In the genomic region with DNA sequence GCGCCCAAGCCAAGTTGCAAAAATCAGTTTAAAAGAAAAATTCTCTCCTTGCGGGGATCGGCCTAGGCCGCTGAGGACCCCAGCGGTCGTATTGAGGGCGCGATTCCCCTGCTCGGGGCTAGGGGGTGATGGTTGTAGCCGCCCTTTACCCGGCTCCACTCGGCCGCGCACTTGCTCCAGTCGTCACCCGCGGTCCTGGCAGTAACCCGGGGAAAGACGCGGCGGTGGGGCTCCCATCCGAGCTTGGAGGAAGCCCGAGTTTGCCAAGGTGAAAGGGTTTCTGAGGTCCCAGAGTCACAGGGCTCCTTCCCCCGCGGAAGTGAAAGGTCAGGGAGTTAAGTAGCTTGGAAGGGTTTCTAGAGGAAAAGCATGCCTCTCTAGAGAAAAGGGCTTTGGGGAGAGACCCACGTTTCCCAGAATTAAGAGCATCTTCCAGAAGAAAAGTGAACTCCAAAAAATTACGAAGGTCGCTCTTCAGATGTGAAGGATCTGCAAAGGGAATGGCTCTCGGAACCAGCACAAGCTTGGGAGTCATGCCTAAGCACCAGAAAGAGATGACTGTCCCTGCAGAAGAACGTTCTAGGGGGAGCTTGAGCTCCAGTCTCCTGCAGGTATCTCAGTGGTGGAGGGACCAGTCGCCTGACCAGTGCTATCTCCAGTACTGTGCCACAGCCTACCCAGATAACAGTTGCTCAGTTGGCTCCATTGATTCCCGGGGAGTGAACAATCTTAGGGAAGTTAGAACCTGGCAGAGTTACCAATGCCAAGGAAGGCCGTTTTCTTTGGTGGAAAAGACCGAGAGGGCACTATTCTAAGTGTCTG, we compare ENCODE assay signal across 8 cellular contexts. TPM values are rescaled to one million over a fixed set of nuclear protein-coding genes. Genes with fewer than 3 reads are reported as not detected.
DNase-seq lines count a peak whose midpoint lies in the region; ATAC-seq and TF ChIP-seq lines count a peak whose summit lies in the region.

No MANE protein-coding gene starts in this region.

- TF ChIP-seq EP300 in stomach (IDR thresholded peaks at IDR 0.05) = no peak

- CTCF ChIA-PET in activated CD4-positive, alpha-beta T cell treated with anti-CD3 and anti-CD28 coated beads, Interleukin-2, amount 10 ng/mL, durations not matched to agents 7 days and 5 days (lab: Charles Lee) = interaction anchor here (1.0 to 1.3 kb wide), 4 partner anchors 17 to 243 kb away, joined by 3 to 6 read pairs (median 4); a partner anchor contains a TSS

- peak overlapping the region; percentile 99 for H3K27ac Mint-ChIP-seq in activated CD4-positive, alpha-beta T cell treated with anti-CD3 and anti-CD28 coated beads, Interleukin-2, amount 10 ng/mL, durations not matched to agents 7 days and 5 days
- H3K27ac Mint-ChIP-seq in endodermal cell = peak overlapping the region; percentile 90

- H3K4me3 ChIP-seq in DND-41 (ENCODE audit: low read depth in 1 of 2, low read length in 2 of 2) (peak overlapping the region; percentile 48 to 59), endodermal cell (ENCODE audit: low read length) (peak overlapping the region; percentile 85), stomach (peak overlapping the region; percentile 69 to 86 (median 80))

- H3K4me1 ChIP-seq in DND-41 (ENCODE audit: insufficient read depth, low read length) (peaks cover 31% of the 10 kb centered on the region), endodermal cell (ENCODE audit: control insufficient read depth, insufficient read depth, low read length) (peaks cover 3% of the 10 kb centered on the region), stomach (peaks cover 22 to 40% (median 32%) of the 10 kb centered on the region in 4 donors)

- TF ChIP-seq CTCF in DND-41 (IDR thresholded peaks at IDR 0.05; ENCODE audit: borderline replicate concordance, extremely low read depth, low read length, poor library complexity, severe bottlenecking) (no peak), endodermal cell (conservative IDR thresholded peaks at IDR 0.05) (peak; percentile 52), stomach (IDR thresholded peaks at IDR 0.05) (no peak)

- H3K9me3 Mint-ChIP-seq in activated CD4-positive, alpha-beta T cell treated with anti-CD3 and anti-CD28 coated beads, Interleukin-2, amount 10 ng/mL, durations not matched to agents 7 days and 5 days = no peaks in the 10 kb centered on the region
- no peaks in the 10 kb centered on the region for H3K9me3 Mint-ChIP-seq in endodermal cell

- H2AFZ ChIP-seq in DND-41 (ENCODE audit: low read depth, low read length) = peak overlapping the region; percentile 86

- peak overlapping the region; percentile 73 for H3K4me2 ChIP-seq in DND-41 (ENCODE audit: insufficient read depth, low read length)

- peaks cover 13% of the 10 kb centered on the region for H3K79me2 ChIP-seq in DND-41 (ENCODE audit: insufficient read depth, low read length)

- peak; percentile 35 for DNase-seq in DND-41
- DNase-seq in KG1 (lab: John Stamatoyannopoulos, UW) = peak; percentile 43
- peak; percentile 40 for DNase-seq in activated CD4-positive, alpha-beta T cell treated with anti-CD3 and anti-CD28 coated beads, Interleukin-2, amount 10 ng/mL, durations not matched to agents 7 days and 5 days
- peak; percentile 61 for DNase-seq in endodermal cell
- peak; percentile 54 for DNase-seq in midbrain (lab: John Stamatoyannopoulos, UW)
- peak; percentile 37 for DNase-seq in stomach
- no peak for DNase-seq in NCI-H345 (lab: John Stamatoyannopoulos, UW)

- 13% methylated on average over 18 to 34 of the region's 34 CpGs for WGBS in endodermal cell (ENCODE audit: insufficient coverage in 1 of 2, insufficient read length in 1 of 2), 2 experiments
- WGBS in stomach, 5 donors = 2 to 4% (median 2%) methylated on average over 28 to 34 of the region's 34 CpGs

- peak overlapping the region; percentile 86 for H3K4me3 Mint-ChIP-seq in activated CD4-positive, alpha-beta T cell treated with anti-CD3 and anti-CD28 coated beads, Interleukin-2, amount 10 ng/mL, durations not matched to agents 7 days and 5 days
- peak overlapping the region; percentile 74 for H3K4me3 Mint-ChIP-seq in endodermal cell

- H3K27me3 Mint-ChIP-seq in activated CD4-positive, alpha-beta T cell treated with anti-CD3 and anti-CD28 coated beads, Interleukin-2, amount 10 ng/mL, durations not matched to agents 7 days and 5 days = no peaks in the 10 kb centered on the region
- H3K27me3 Mint-ChIP-seq in endodermal cell (ENCODE audit: insufficient read depth) = no peaks in the 10 kb centered on the region

- TF ChIP-seq POLR2A in stomach (IDR thresholded peaks at IDR 0.05) = no peak

- H3K9me3 ChIP-seq in DND-41 (ENCODE audit: insufficient read depth, low read length, severe bottlenecking) (no peaks in the 10 kb centered on the region), endodermal cell (ENCODE audit: control insufficient read depth, low read length) (no peaks in the 10 kb centered on the region), stomach (no peaks in the 10 kb centered on the region)

- no peaks in the 10 kb centered on the region for H4K20me1 ChIP-seq in DND-41 (ENCODE audit: insufficient read depth, low read length)

- peaks cover 41% of the 10 kb centered on the region for H3K36me3 Mint-ChIP-seq in activated CD4-positive, alpha-beta T cell treated with anti-CD3 and anti-CD28 coated beads, Interleukin-2, amount 10 ng/mL, durations not matched to agents 7 days and 5 days (ENCODE audit: low read depth)
- peaks cover 19% of the 10 kb centered on the region for H3K36me3 Mint-ChIP-seq in endodermal cell (ENCODE audit: low read depth)

- peaks cover 6% of the 10 kb centered on the region; the same call in 1 of the 2 replicates for H3K36me3 ChIP-seq in DND-41 (ENCODE audit: insufficient read depth, low read length)
- peaks cover 33% of the 10 kb centered on the region for H3K36me3 ChIP-seq in endodermal cell (ENCODE audit: control insufficient read depth, insufficient read depth, low read length)
- H3K36me3 ChIP-seq in stomach = peaks cover 13 to 28% (median 27%) of the 10 kb centered on the region in 4 donors

- POLR2A ChIA-PET in activated CD4-positive, alpha-beta T cell treated with anti-CD3 and anti-CD28 coated beads, Interleukin-2, amount 10 ng/mL, durations not matched to agents 7 days and 5 days (lab: Charles Lee) = interaction anchor here (2.4 kb wide), 1 partner anchor 37 kb away, joined by 15 read pairs; a partner anchor contains a TSS

- H3K27ac ChIP-seq in DND-41 (ENCODE audit: low read length) (peak overlapping the region; percentile 74), endodermal cell (ENCODE audit: low read depth, low read length) (peak overlapping the region; percentile 64), stomach (peak overlapping the region; percentile 92 to 96 (median 94))

- H3K9ac ChIP-seq in DND-41 (ENCODE audit: low read depth, low read length) (peak overlapping the region; percentile 75), endodermal cell (ENCODE audit: extremely low read depth, low read length, poor library complexity, severe bottlenecking) (peak overlapping the region; percentile 76)

- ATAC-seq in DND-41 (ENCODE audit: insufficient read depth, low read depth) (peak; percentile 25), GM21526 (IDR thresholded peaks at IDR 0.05; ENCODE audit: low FRiP score, unreplicated experiment) (peak; percentile 11)

- H3K27me3 ChIP-seq in DND-41 (ENCODE audit: insufficient read depth, low read length, poor library complexity) (no peaks in the 10 kb centered on the region), endodermal cell (ENCODE audit: control insufficient read depth, insufficient read depth, low read length, poor library complexity, severe bottlenecking) (no peaks in the 10 kb centered on the region), stomach (no peaks in the 10 kb centered on the region)

- peaks cover 46% of the 10 kb centered on the region for H3K4me1 Mint-ChIP-seq in activated CD4-positive, alpha-beta T cell treated with anti-CD3 and anti-CD28 coated beads, Interleukin-2, amount 10 ng/mL, durations not matched to agents 7 days and 5 days
- H3K4me1 Mint-ChIP-seq in endodermal cell = peaks cover 9% of the 10 kb centered on the region

- intact Hi-C loops in stomach (cut with DNase I; ENCODE audit: low total_unique reads) = no loop called here

RNA-seq across cellular contexts. Expression of a gene that starts 0.9 kb away (rescaled TPM):
- 100 to 1,000 TPM; 142 to 149 TPM for total RNA-seq in activated CD4-positive, alpha-beta T cell treated with anti-CD3 and anti-CD28 coated beads, Interleukin-2, amount 10 ng/mL, durations not matched to agents 7 days and 5 days
- total RNA-seq in endodermal cell (10 to 100 TPM; 34.3 to 39.9 TPM), stomach (100 to 1,000 TPM in 3 of 5 donors, 10 to 100 TPM in 2; 83.0 to 152 (median 117) TPM)
- polyA plus RNA-seq in endodermal cell (2013, experiment 1 of 2) = 29.2 TPM
- 27.9 TPM for polyA plus RNA-seq in endodermal cell (2013, experiment 2 of 2)
- 10 to 100 TPM; 46.4 to 47.1 (median 46.6) TPM for polyA plus RNA-seq in stomach

RNA-seq across cellular contexts. Expression of a gene that starts 36.6 kb away (rescaled TPM):
- 10 to 100 TPM; 53.7 to 53.8 TPM for total RNA-seq in activated CD4-positive, alpha-beta T cell treated with anti-CD3 and anti-CD28 coated beads, Interleukin-2, amount 10 ng/mL, durations not matched to agents 7 days and 5 days
- 100 to 1,000 TPM in 1 of 2 donors, 10 to 100 TPM in 1; 94.5 to 107 TPM for total RNA-seq in endodermal cell
- 73.8 TPM for polyA plus RNA-seq in endodermal cell (2013, experiment 1 of 2)
- polyA plus RNA-seq in endodermal cell (2013, experiment 2 of 2) = 61.5 TPM
- total RNA-seq in stomach = 10 to 100 TPM; 10.6 to 43.5 (median 17.9) TPM
- 10 to 100 TPM in 2 of 3 donors, 1 to 10 TPM in 1; 6.5 to 15.0 (median 13.0) TPM for polyA plus RNA-seq in stomach
